Comparison of ENCODE assay signal across 1 cellular context in the genomic region with DNA sequence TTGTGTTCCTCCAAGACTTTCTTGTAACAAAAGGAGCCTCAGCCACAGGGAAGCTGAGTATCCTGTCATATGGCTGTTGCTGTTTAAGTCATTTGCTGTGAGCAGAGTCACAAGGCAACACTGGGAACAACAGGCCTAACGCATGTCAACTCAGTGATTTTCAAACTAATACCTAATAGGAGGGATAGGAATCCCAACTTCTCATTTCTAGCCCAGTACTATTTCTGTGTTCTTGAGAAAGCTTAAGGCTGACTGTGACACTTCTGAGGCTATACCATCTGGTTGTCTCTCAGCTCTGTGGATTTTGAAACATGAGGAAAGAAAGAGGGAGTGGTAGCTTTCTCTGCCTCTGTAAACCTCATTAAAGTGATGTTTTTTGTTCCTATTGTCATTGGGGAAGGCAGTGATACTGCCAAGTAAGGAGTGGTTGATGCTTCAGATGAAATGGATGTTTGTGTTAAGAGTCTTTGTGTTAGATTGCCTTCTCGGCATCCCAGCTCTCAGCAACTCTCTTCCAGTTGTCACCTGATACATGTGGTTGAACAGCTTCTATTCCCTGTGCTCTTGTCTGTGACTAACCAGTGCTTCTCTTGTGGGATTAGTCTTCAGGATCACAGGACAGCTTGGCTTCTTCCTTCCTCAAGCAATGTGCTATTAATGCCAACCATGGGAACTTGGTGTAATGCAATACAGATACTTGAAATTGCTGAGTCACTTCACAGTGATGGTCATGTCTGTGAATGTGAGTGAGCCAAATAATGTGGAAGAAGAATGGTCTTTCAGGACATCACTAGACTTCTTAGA.
TF ChIP-seq lines count a peak whose summit lies in the region.

No MANE protein-coding gene starts in this region.

TF ChIP-seq in K562, 482 proteins besides CTCF, POLR2A, EP300 and RAD21 (continued from another document):
- no peak for TF ChIP-seq RB1 (IDR thresholded peaks at IDR 0.05; ENCODE audit: low read depth)
